8 cellular contexts compared by ENCODE assay signal in genomic region chr5:61625682-61626620, GRCh38.
DNase-seq lines count a peak whose midpoint lies in the region; ATAC-seq, FAIRE-seq and TF ChIP-seq lines count a peak whose summit lies in the region.

No MANE protein-coding gene starts in this region.

- H2BK120ac ChIP-seq in mesenchymal stem cell (ENCODE audit: low read depth, low read length): peak overlapping the region; percentile 94

- no peak overlapping the region for H3K4me3 Mint-ChIP-seq in activated T-helper 2 cell treated with anti-CD3 and anti-CD28 coated beads, Interferon-gamma antibody, Interleukin-2, Interleukin-4, amounts not matched to agents 10 μg/mL and 5 μg/mL and 100 μg/mL, durations not matched to agents 14 hours and 24 hours and 36 hours (ENCODE audit: low read depth)

- H3K36me3 Mint-ChIP-seq in activated T-helper 2 cell treated with anti-CD3 and anti-CD28 coated beads, Interferon-gamma antibody, Interleukin-2, Interleukin-4, amounts not matched to agents 10 μg/mL and 5 μg/mL and 100 μg/mL, durations not matched to agents 14 hours and 24 hours and 36 hours (ENCODE audit: low read depth): no peaks in the 10 kb centered on the region

- H3K79me1 ChIP-seq in mesenchymal stem cell (replicated peaks; ENCODE audit: low read length, poor library complexity, severe bottlenecking): no peaks in the 10 kb centered on the region

- H3K4me3 ChIP-seq in endothelial cell of umbilical vein (replicated peaks in 1 of 3; ENCODE audit: insufficient read depth in 1 of 3, low read depth in 1 of 3, low read length in 3 of 3): peak overlapping the region; percentile 58 to 72 (median 71)
- peak overlapping the region; percentile 68 to 70 for H3K4me3 ChIP-seq in mesenchymal stem cell (ENCODE audit: insufficient read depth in 1 of 2, low read depth in 1 of 2, low read length in 2 of 2)

- peak; percentile 47 for FAIRE-seq in endothelial cell of umbilical vein (lab: Jason Lieb, UNC)

- H3K4me2 ChIP-seq in endothelial cell of umbilical vein (ENCODE audit: insufficient read depth, low read length) (peak overlapping the region; percentile 90), mesenchymal stem cell (ENCODE audit: low read length, poor library complexity, severe bottlenecking) (peak overlapping the region; percentile 92)

- 20% methylated on average over 76 of the region's 76 CpGs for WGBS in mesenchymal stem cell

- CTCF ChIA-PET in endothelial cell of umbilical vein (lab: Charles Lee): interaction anchor here (0.9 to 1.4 kb wide), 2 partner anchors 33 to 279 kb away, joined by 3 read pairs; no protein-coding TSS in a partner anchor

- H3K36me3 ChIP-seq in endothelial cell of umbilical vein (ENCODE audit: control insufficient read depth in 2 of 2, extremely low read depth in 1 of 2, insufficient read depth in 2 of 2, low read length in 2 of 2) (no peaks in the 10 kb centered on the region), mesenchymal stem cell (ENCODE audit: control insufficient read depth in 1 of 2, insufficient read depth in 2 of 2, low read depth in 1 of 2, low read length in 2 of 2) (no peaks in the 10 kb centered on the region)

- H3K9me3 Mint-ChIP-seq in activated T-helper 2 cell treated with anti-CD3 and anti-CD28 coated beads, Interferon-gamma antibody, Interleukin-2, Interleukin-4, amounts not matched to agents 10 μg/mL and 5 μg/mL and 100 μg/mL, durations not matched to agents 14 hours and 24 hours and 36 hours: no peaks in the 10 kb centered on the region

- H3K27ac Mint-ChIP-seq in activated T-helper 2 cell treated with anti-CD3 and anti-CD28 coated beads, Interferon-gamma antibody, Interleukin-2, Interleukin-4, amounts not matched to agents 10 μg/mL and 5 μg/mL and 100 μg/mL, durations not matched to agents 14 hours and 24 hours and 36 hours: no peak overlapping the region

- POLR2A ChIA-PET in endothelial cell of umbilical vein (lab: Charles Lee): no interaction called here

- TF ChIP-seq POLR2A in endothelial cell of umbilical vein (IDR thresholded peaks at IDR 0.05; ENCODE audit: low read depth, low read length): no peak

- peak overlapping the region; percentile 77 to 94 for H2BK12ac ChIP-seq in mesenchymal stem cell (ENCODE audit: low read length in 2 of 2)

- peak overlapping the region; percentile 83 for H2BK15ac ChIP-seq in mesenchymal stem cell (ENCODE audit: low read depth, poor library complexity, severe bottlenecking)

- intact Hi-C loops in endothelial cell of umbilical vein (cut with micrococcal nuclease): loop anchor here (1.0 to 5.0 kb wide), 3 partner anchors 258 to 464 kb away; partner anchors contain the start of genes SMIM15 and ZSWIM6
- intact Hi-C loops in activated T-helper 2 cell treated with anti-CD3 and anti-CD28 coated beads, Interferon-gamma antibody, Interleukin-2, Interleukin-4, amounts not matched to agents 10 μg/mL and 5 μg/mL and 100 μg/mL, durations not matched to agents 14 hours and 24 hours and 36 hours (cut with micrococcal nuclease): loop anchor here (5.0 kb wide), 1 partner anchor 219 kb away; no protein-coding TSS in a partner anchor

- TF ChIP-seq CTCF in endothelial cell of umbilical vein (IDR thresholded peaks at IDR 0.05; ENCODE audit: extremely low read depth in 1 of 2, insufficient read depth in 1 of 2, low read depth in 1 of 2, low read length in 2 of 2): no peak

- dilution Hi-C loops in endothelial cell of umbilical vein (cut with MboI; ENCODE audit: extremely low pct_ligation_motif_present, low sequenced_read_pairs): no loop called here

- H2AFZ ChIP-seq in endothelial cell of umbilical vein (ENCODE audit: low read depth, low read length): peak overlapping the region; percentile 98
- peak overlapping the region; percentile 76 for H2AFZ ChIP-seq in mesenchymal stem cell (ENCODE audit: low read depth, low read length)

- H3K14ac ChIP-seq in mesenchymal stem cell (ENCODE audit: low read length in 2 of 2): peak overlapping the region; percentile 43 to 65

- H4K20me1 ChIP-seq in endothelial cell of umbilical vein (replicated peaks; ENCODE audit: control insufficient read depth, extremely low read depth, insufficient read depth, low read length): no peaks in the 10 kb centered on the region

- peaks cover 2% of the 10 kb centered on the region for H3K4me1 Mint-ChIP-seq in activated T-helper 2 cell treated with anti-CD3 and anti-CD28 coated beads, Interferon-gamma antibody, Interleukin-2, Interleukin-4, amounts not matched to agents 10 μg/mL and 5 μg/mL and 100 μg/mL, durations not matched to agents 14 hours and 24 hours and 36 hours (ENCODE audit: low read depth)

- H3K9me1 ChIP-seq in endothelial cell of umbilical vein (replicated peaks; ENCODE audit: control insufficient read depth, extremely low read depth, insufficient read depth, low read length): no peaks in the 10 kb centered on the region

- peaks cover 49% of the 10 kb centered on the region for H3K27me3 Mint-ChIP-seq in activated T-helper 2 cell treated with anti-CD3 and anti-CD28 coated beads, Interferon-gamma antibody, Interleukin-2, Interleukin-4, amounts not matched to agents 10 μg/mL and 5 μg/mL and 100 μg/mL, durations not matched to agents 14 hours and 24 hours and 36 hours (ENCODE audit: low read depth)

- H2BK5ac ChIP-seq in mesenchymal stem cell (ENCODE audit: low read depth, low read length, poor library complexity, severe bottlenecking): peak overlapping the region; percentile 86

- H3K9ac ChIP-seq in endothelial cell of umbilical vein (replicated peaks; ENCODE audit: extremely low read depth, insufficient read depth, low read length) (peak overlapping the region; percentile 81), mesenchymal stem cell (ENCODE audit: low read length) (peak overlapping the region; percentile 83)

- H3K18ac ChIP-seq in mesenchymal stem cell (ENCODE audit: low read depth in 1 of 2, low read length in 2 of 2): peak overlapping the region; percentile 91 to 92

- H4K8ac ChIP-seq in mesenchymal stem cell (ENCODE audit: low read length): peak overlapping the region; percentile 98

- H3K27ac ChIP-seq in endothelial cell of umbilical vein (ENCODE audit: insufficient read depth, low read depth, low read length): peak overlapping the region; percentile 45
- H3K27ac ChIP-seq in mesenchymal stem cell (ENCODE audit: low read length, poor library complexity, severe bottlenecking): no peak overlapping the region

- no peak overlapping the region for H3K23ac ChIP-seq in mesenchymal stem cell (ENCODE audit: low read length in 2 of 2)

- H3K4ac ChIP-seq in mesenchymal stem cell (ENCODE audit: low read depth in 1 of 2, low read length in 2 of 2): peak overlapping the region; percentile 82 to 91

- H3K79me2 ChIP-seq in endothelial cell of umbilical vein (ENCODE audit: control insufficient read depth, insufficient read depth, low read length): no peaks in the 10 kb centered on the region

- ATAC-seq in HG02610 (IDR thresholded peaks at IDR 0.05; ENCODE audit: unreplicated experiment) (peak; percentile 54), GM18870 (IDR thresholded peaks at IDR 0.05; ENCODE audit: unreplicated experiment) (no peak)

- BruUV-seq in endothelial cell of umbilical vein (replicated peaks; lab: Mats Ljungman, UMichigan): no TSS peak

- H3K9me3 ChIP-seq in endothelial cell of umbilical vein (replicated peaks; ENCODE audit: control insufficient read depth, insufficient read depth, low read length) (no peaks in the 10 kb centered on the region), mesenchymal stem cell (ENCODE audit: control insufficient read depth, low read length) (no peaks in the 10 kb centered on the region)

- H4K91ac ChIP-seq in mesenchymal stem cell (ENCODE audit: low read length): peak overlapping the region; percentile 57

- DNase-seq in DMS53 treated with DMSO at 0.1 percent for 48 hours (lab: John Stamatoyannopoulos, UW; ENCODE audit: unreplicated experiment) (peak; percentile 36), UCSD-AML1 (lab: John Stamatoyannopoulos, UW; ENCODE audit: unreplicated experiment) (peak; percentile 74), endothelial cell of umbilical vein (ENCODE audit: low read depth, low spot score) (peak; percentile 51), mesenchymal stem cell (peak; percentile 62)
- peak; percentile 19 for DNase-seq in stimulated activated CD8-positive, alpha-beta memory T cell treated with anti-CD3 and anti-CD28 coated beads, Interleukin-4, amount 100 ng/mL, for 24 hours (ENCODE audit: low read depth)
- DNase-seq in activated T-helper 2 cell treated with anti-CD3 and anti-CD28 coated beads, Interferon-gamma antibody, Interleukin-2, Interleukin-4, amounts not matched to agents 10 μg/mL and 5 μg/mL and 100 μg/mL, durations not matched to agents 14 hours and 24 hours and 36 hours (ENCODE audit: low spot score): no peak

- no peak overlapping the region for H2AK5ac ChIP-seq in mesenchymal stem cell (ENCODE audit: low read length, severe bottlenecking)

- H3K4me1 ChIP-seq in endothelial cell of umbilical vein (ENCODE audit: control insufficient read depth, extremely low read depth, insufficient read depth, low read length): peaks cover 10% of the 10 kb centered on the region
- peaks cover 11% of the 10 kb centered on the region for H3K4me1 ChIP-seq in mesenchymal stem cell (ENCODE audit: control insufficient read depth, insufficient read depth, low read depth, low read length)

- no peaks in the 10 kb centered on the region for H3K27me3 ChIP-seq in endothelial cell of umbilical vein (ENCODE audit: control insufficient read depth in 2 of 2, insufficient read depth in 2 of 2, low read length in 2 of 2)
- no peaks in the 10 kb centered on the region for H3K27me3 ChIP-seq in mesenchymal stem cell (ENCODE audit: control insufficient read depth in 1 of 2, insufficient read depth in 1 of 2, low read length in 2 of 2)

TF ChIP-seq in endothelial cell of umbilical vein, 7 proteins besides CTCF, POLR2A, EP300 and RAD21:
- no peak for TF ChIP-seq MYC (IDR thresholded peaks at IDR 0.05; ENCODE audit: low read depth, low read length)
- no peak for TF ChIP-seq GATA2 (IDR thresholded peaks at IDR 0.05; ENCODE audit: insufficient read depth, insufficient read length, low read depth, low read length)
- no peak for TF ChIP-seq FOS (IDR thresholded peaks at IDR 0.05; ENCODE audit: borderline replicate concordance, insufficient read depth, low read length)
- TF ChIP-seq MAX (IDR thresholded peaks at IDR 0.05; ENCODE audit: insufficient read depth, insufficient read length): no peak
- no peak for TF ChIP-seq JUN (IDR thresholded peaks at IDR 0.05; ENCODE audit: borderline replicate concordance, insufficient read depth, insufficient read length, low read depth)
- no peak for TF ChIP-seq EZH2 (IDR thresholded peaks at IDR 0.05; ENCODE audit: borderline replicate concordance, low read depth, low read length, severe bottlenecking)
- TF ChIP-seq POLR2AphosphoS5 (IDR thresholded peaks at IDR 0.05; ENCODE audit: insufficient read depth, low read depth, low read length): no peak
